Comparison of ENCODE assay signal across 8 cellular contexts in genomic region chr2:230124792-230125452, GRCh38. TPM values are rescaled to one million over a fixed set of nuclear protein-coding genes. Genes with fewer than 3 reads are reported as not detected.
DNase-seq lines count a peak whose midpoint lies in the region; ATAC-seq, FAIRE-seq and TF ChIP-seq lines count a peak whose summit lies in the region.
"Had no signal": no experiment of that assay in that cellular context is flagged by ENCODE, and none has a peak within 500 bp of the region (broad histone marks: within the 10 kb centered on the region; RNA-seq: fewer than 3 reads in every experiment).

No MANE protein-coding gene starts in this region.

- FAIRE-seq in astrocyte (lab: Jason Lieb, UNC): no peak

- ATAC-seq in GM19467 (IDR thresholded peaks at IDR 0.05; ENCODE audit: unreplicated experiment) (peak; percentile 69), HG03571 (IDR thresholded peaks at IDR 0.05; ENCODE audit: unreplicated experiment) (peak; percentile 78)

- H3K27ac Mint-ChIP-seq in astrocyte (ENCODE audit: unreplicated experiment): no peak overlapping the region

- H3K27ac ChIP-seq in astrocyte (ENCODE audit: low read depth, low read length): no peak overlapping the region
- H3K27ac ChIP-seq in testis: no peak overlapping the region

- DNase-seq in astrocyte (ENCODE audit: low read depth) (no peak), testis (peak; percentile 15), NCI-H187 (lab: John Stamatoyannopoulos, UW) (no peak), NCI-H774 (lab: John Stamatoyannopoulos, UW) (no peak), DMS153 treated with DMSO at 0.1 percent for 48 hours (lab: John Stamatoyannopoulos, UW; ENCODE audit: unreplicated experiment) (no peak)
- DNase-seq: NCI-H1694 treated with DMSO at 0.1 percent for 48 hours had no signal

- H3K4me3 ChIP-seq in astrocyte (ENCODE audit: insufficient read depth, low read depth, low read length) (no peak overlapping the region), testis (peak overlapping the region in 1 of 2 donors; percentile 2)

- peaks cover 10% of the 10 kb centered on the region for H3K9me3 Mint-ChIP-seq in astrocyte (ENCODE audit: unreplicated experiment)

- peak overlapping the region; percentile 38 for H2AFZ ChIP-seq in astrocyte (ENCODE audit: low read depth, low read length)

- H3K4me2 ChIP-seq in astrocyte (ENCODE audit: low read length): no peak overlapping the region

- no peaks in the 10 kb centered on the region for H4K20me1 ChIP-seq in astrocyte (ENCODE audit: insufficient read depth, low read length)

- intact Hi-C loops in testis (cut with DNase I; ENCODE audit: low total_unique reads): no loop called here

- H3K27me3 Mint-ChIP-seq in astrocyte (ENCODE audit: low read depth, unreplicated experiment): peaks cover 2% of the 10 kb centered on the region

- H3K4me1 ChIP-seq in astrocyte (ENCODE audit: insufficient read depth, low read length) (no peaks in the 10 kb centered on the region), testis (no peaks in the 10 kb centered on the region)

- H3K79me2 ChIP-seq in astrocyte (ENCODE audit: insufficient read depth, low read length): no peaks in the 10 kb centered on the region

- no peak for TF ChIP-seq POLR2A in testis (IDR thresholded peaks at IDR 0.05)

- H3K4me1 Mint-ChIP-seq in astrocyte (ENCODE audit: low read depth, unreplicated experiment): no peaks in the 10 kb centered on the region

- H3K36me3 ChIP-seq in astrocyte (ENCODE audit: insufficient read depth, low read length): no peaks in the 10 kb centered on the region
- no peaks in the 10 kb centered on the region for H3K36me3 ChIP-seq in testis (ENCODE audit: low read depth, missing control alignments)

- H3K9ac ChIP-seq in astrocyte (ENCODE audit: low read length): no peak overlapping the region

- WGBS in testis, 2 donors: 39 to 53% methylated on average over 10 of the region's 10 CpGs

- TF ChIP-seq CTCF in astrocyte (IDR thresholded peaks at IDR 0.05; ENCODE audit: insufficient read depth, low read depth, low read length) (no peak), testis (IDR thresholded peaks at IDR 0.05) (no peak)

- H3K9me3 ChIP-seq in astrocyte (ENCODE audit: insufficient read depth, low read depth, low read length): no peaks in the 10 kb centered on the region
- H3K9me3 ChIP-seq in testis: no peaks in the 10 kb centered on the region

- no peaks in the 10 kb centered on the region for H3K27me3 ChIP-seq in astrocyte (ENCODE audit: insufficient read depth, low read length)
- no peaks in the 10 kb centered on the region for H3K27me3 ChIP-seq in testis

- H3K36me3 Mint-ChIP-seq in astrocyte (ENCODE audit: low read depth, unreplicated experiment): peaks cover 3% of the 10 kb centered on the region

- H3K4me3 Mint-ChIP-seq in astrocyte (ENCODE audit: unreplicated experiment): no peak overlapping the region

RNA-seq across cellular contexts. Expression of gene SLC16A14, which starts 56.2 kb away (rescaled TPM):
- total RNA-seq in astrocyte (3.5 and 4.2 TPM in 2 replicates), testis (1 to 10 TPM; 1.4 to 2.8 TPM)
- 2.0 TPM for polyA plus RNA-seq in testis (ENCODE audit: insufficient read depth, low read depth, low replicate concordance)
